Comparison of ENCODE assay signal across 1 cellular context in the genomic region with DNA sequence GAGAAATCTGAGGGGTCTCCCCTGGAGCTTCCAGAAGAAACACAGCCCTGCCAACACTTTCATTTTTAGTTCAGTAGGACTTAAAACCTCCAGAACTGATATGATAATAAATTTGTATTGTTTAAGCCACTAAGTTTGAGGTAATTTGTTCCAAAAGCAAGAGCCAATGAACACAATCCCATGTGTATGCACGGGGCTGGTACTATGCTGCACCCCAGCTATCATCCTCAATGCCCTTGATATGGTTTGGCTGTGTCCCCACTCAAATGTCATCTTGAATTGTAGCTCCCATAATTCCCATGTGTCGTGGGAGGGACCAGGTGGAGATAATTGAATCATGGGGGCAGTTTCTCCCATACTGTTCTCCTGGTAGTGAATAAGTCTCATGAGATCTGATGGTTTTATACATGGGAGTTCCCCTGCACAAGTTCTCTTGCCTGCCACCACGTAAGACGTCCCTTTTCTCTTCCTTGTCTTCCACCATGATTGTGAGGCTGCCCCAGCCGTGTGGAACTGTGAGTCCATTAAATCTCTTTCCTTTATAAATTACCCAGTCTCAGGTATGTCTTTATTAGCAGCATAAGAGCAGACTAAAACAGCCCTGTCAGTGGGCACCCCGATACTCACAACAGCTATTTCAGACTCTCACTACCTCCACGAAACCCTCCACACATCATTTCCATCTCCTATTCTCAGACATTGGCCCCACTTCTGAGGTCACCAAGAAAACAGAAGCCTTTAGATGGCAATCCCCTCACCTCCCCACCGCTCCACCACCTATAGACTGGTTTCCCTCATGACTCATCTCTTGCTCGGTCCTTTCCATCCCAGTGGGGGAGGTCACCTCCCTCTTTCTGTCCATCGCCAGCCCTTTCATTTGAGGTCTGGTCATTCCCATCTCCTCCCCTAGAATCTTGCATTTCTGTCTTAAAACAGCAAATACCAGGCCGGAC.
TF ChIP-seq lines count a peak whose summit lies in the region.

No MANE protein-coding gene starts in this region.

TF ChIP-seq in GM12878, 131 proteins besides CTCF, POLR2A, EP300 and RAD21 (continued from another document):
- 0 out of 2 replicates have a peak, but pooled peaks have one; percentile 54 for TF ChIP-seq ZNF687 (IDR thresholded peaks at IDR 0.05)
- TF ChIP-seq E2F4 (IDR thresholded peaks at IDR 0.05; ENCODE audit: low read depth, low read length) = no peak
- TF ChIP-seq, protein P1, sequence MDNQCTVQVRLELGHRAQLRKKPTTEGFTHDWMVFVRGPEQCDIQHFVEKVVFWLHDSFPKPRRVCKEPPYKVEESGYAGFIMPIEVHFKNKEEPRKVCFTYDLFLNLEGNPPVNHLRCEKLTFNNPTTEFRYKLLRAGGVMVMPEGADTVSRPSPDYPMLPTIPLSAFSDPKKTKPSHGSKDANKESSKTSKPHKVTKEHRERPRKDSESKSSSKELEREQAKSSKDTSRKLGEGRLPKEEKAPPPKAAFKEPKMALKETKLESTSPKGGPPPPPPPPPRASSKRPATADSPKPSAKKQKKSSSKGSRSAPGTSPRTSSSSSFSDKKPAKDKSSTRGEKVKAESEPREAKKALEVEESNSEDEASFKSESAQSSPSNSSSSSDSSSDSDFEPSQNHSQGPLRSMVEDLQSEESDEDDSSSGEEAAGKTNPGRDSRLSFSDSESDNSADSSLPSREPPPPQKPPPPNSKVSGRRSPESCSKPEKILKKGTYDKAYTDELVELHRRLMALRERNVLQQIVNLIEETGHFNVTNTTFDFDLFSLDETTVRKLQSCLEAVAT (IDR thresholded peaks at IDR 0.05) = peak; percentile 50; the same call in 1 of the 2 replicates
- TF ChIP-seq ELK1 (IDR thresholded peaks at IDR 0.05; ENCODE audit: low read depth, low read length) = no peak
- TF ChIP-seq EGR1 (IDR thresholded peaks at IDR 0.05; ENCODE audit: borderline replicate concordance in 1 of 2, low read depth in 2 of 2, low read length in 2 of 2) = no peak
- no peak for TF ChIP-seq MTA3 (IDR thresholded peaks at IDR 0.05; ENCODE audit: borderline replicate concordance, low read length)
- no peak for TF ChIP-seq ZNF24 (IDR thresholded peaks at IDR 0.05)
- no peak for TF ChIP-seq PAX8 (IDR thresholded peaks at IDR 0.05)
- TF ChIP-seq SUPT20H (IDR thresholded peaks at IDR 0.05; ENCODE audit: borderline replicate concordance, control insufficient read depth, low read depth, low read length) = no peak
- 0 out of 2 replicates have a peak, but pooled peaks have one; percentile 22 for TF ChIP-seq SMARCA5 (IDR thresholded peaks at IDR 0.05)
- TF ChIP-seq TAF1 (IDR thresholded peaks at IDR 0.05; ENCODE audit: borderline replicate concordance, low read depth, low read length) = no peak
- peak; percentile 47; the same call in 1 of the 2 replicates for TF ChIP-seq TCF3 (IDR thresholded peaks at IDR 0.05; ENCODE audit: borderline replicate concordance, insufficient read depth, low read depth, low read length)
- no peak for TF ChIP-seq IRF3 (IDR thresholded peaks at IDR 0.05)
- TF ChIP-seq PBX3 (IDR thresholded peaks at IDR 0.05; ENCODE audit: insufficient replicate concordance, low read depth, low read length) = no peak
- no peak for TF ChIP-seq CHD2 (IDR thresholded peaks at IDR 0.05; ENCODE audit: borderline replicate concordance, low read depth, low read length)
- TF ChIP-seq SRF (IDR thresholded peaks at IDR 0.05; ENCODE audit: low read depth in 2 of 2, low read length in 2 of 2) = peak in 1 of 2 experiments; percentile 80; a peak in 2 of 4 replicates
- peak; percentile 80 for TF ChIP-seq IKZF1 (conservative IDR thresholded peaks at IDR 0.05)
- no peak for TF ChIP-seq NR2C1 (IDR thresholded peaks at IDR 0.05)
- TF ChIP-seq TBL1XR1 (IDR thresholded peaks at IDR 0.05; ENCODE audit: low read depth, low read length) = no peak; the same call in 1 of the 2 replicates
